ENCODE assay signal across 9 cellular contexts in the genomic region with DNA sequence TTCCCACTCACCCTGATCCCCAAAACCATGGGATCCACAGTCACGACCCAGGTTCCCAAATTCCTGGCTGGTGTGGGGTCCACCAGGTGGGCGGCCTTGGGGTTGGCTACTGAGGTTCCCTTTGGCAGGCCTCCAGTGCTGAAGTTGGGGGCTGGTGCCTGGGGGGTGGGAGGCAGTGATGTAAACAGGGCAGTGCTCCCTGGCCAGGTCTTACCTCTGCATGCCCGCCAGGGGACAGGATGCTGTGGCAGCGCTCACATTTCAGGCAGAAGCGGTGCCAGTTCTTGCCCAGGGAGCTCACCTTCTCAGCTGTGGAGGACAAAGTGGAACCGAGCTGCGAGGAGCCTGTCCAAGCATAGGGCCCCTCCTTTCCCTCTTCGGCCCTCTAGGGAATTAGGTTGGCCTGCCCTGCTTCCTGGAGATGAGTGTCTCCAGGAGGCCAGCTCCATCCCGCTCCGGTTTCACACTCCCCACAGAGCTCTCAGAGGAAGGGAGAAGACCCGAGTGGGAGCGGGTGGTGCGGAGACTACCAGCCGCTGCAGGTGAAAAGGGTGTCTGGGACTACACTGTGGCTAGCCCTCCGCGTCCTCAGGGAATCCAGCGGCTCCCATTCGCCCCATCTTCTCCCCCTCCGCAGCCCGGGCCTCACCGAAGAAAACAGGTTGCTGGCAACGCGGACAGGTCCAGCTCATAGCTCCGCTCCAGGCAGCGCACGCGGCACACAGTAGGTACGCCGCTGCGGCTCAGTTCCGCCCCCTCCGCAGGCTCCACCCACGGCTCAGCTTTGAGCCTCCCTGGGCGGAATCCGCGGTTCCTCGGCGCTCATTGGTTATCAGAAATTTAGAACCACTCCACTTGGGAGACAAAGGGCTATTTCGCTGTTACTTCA. TPM values are rescaled to one million over a fixed set of nuclear protein-coding genes. Genes with fewer than 3 reads are reported as not detected.
DNase-seq lines count a peak whose midpoint lies in the region; ATAC-seq, FAIRE-seq and TF ChIP-seq lines count a peak whose summit lies in the region.
"Had no signal": no experiment of that assay in that cellular context is flagged by ENCODE, and none has a peak within 500 bp of the region (broad histone marks: within the 10 kb centered on the region; RNA-seq: fewer than 3 reads in every experiment).

A gene with protein sequence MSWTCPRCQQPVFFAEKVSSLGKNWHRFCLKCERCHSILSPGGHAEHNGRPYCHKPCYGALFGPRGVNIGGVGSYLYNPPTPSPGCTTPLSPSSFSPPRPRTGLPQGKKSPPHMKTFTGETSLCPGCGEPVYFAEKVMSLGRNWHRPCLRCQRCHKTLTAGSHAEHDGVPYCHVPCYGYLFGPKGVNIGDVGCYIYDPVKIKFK (minus strand): TSS at position 726 of the 889 bp plus-strand sequence. CDS start 34 bp downstream, at position 692.

- 0% methylated on average over 1 to 5 of the region's 39 CpGs for whole genome bisulfite sequencing in gastroesophageal sphincter (ENCODE audit: low coverage in 1 of 2), 2 donors
- WGBS in trophoblast cell (ENCODE audit: extremely low coverage, insufficient coverage, insufficient read length) = no CpG with 5 or more reads among the region's 39 CpGs

- no peak within 1 kb of the TSS for H2BK12ac ChIP-seq in trophoblast cell (ENCODE audit: low read length)

- peak within 1 kb of the TSS; percentile 75 for H3K4me3 ChIP-seq in CD4-positive, CD25-positive, alpha-beta regulatory T cell (ENCODE audit: low read depth, low read length)
- H3K4me3 ChIP-seq in gastroesophageal sphincter = peak within 1 kb of the TSS; percentile 17 to 46
- no peak within 1 kb of the TSS for H3K4me3 ChIP-seq in trophoblast cell (ENCODE audit: low read depth, low read length)

- no peak within 1 kb of the TSS for H4K8ac ChIP-seq in trophoblast cell (ENCODE audit: low read depth, low read length)

- H2BK5ac ChIP-seq in trophoblast cell (ENCODE audit: low read depth, low read length, poor library complexity) = no peak within 1 kb of the TSS

- peak; percentile 70 to 76 for ATAC-seq in CD4-positive, CD25-positive, alpha-beta regulatory T cell (ENCODE audit: low read depth in 2 of 2)
- ATAC-seq in GM21381 (IDR thresholded peaks at IDR 0.05; ENCODE audit: unreplicated experiment) (peak; percentile 55), gastroesophageal sphincter (peak; percentile 70), GM19328 (IDR thresholded peaks at IDR 0.05; ENCODE audit: unreplicated experiment) (no peak)

- no peak within 1 kb of the TSS for H3K14ac ChIP-seq in trophoblast cell (ENCODE audit: low read length)

- H3K9me3 ChIP-seq in CD4-positive, CD25-positive, alpha-beta regulatory T cell (ENCODE audit: control insufficient read depth in 2 of 2, low read length in 2 of 2) = no peaks in the 10 kb centered on the region
- H3K9me3 ChIP-seq in gastroesophageal sphincter (no peaks in the 10 kb centered on the region), trophoblast cell (ENCODE audit: insufficient read depth, low read depth, low read length) (no peaks in the 10 kb centered on the region)

- H3K27me3 Mint-ChIP-seq in CD4-positive, CD25-positive, alpha-beta regulatory T cell = no peaks in the 10 kb centered on the region

- H3K4ac ChIP-seq in trophoblast cell (ENCODE audit: low read depth, low read length) = no peak within 1 kb of the TSS

- H3K23ac ChIP-seq in trophoblast cell (ENCODE audit: low read length) = no peak within 1 kb of the TSS

- TF ChIP-seq POLR2A in gastroesophageal sphincter (IDR thresholded peaks at IDR 0.05) = no peak

- H4K91ac ChIP-seq in trophoblast cell (ENCODE audit: low read depth, low read length) = no peak within 1 kb of the TSS

- no peak within 1 kb of the TSS for H3K18ac ChIP-seq in trophoblast cell (ENCODE audit: low read length)

- H3K79me2 ChIP-seq in trophoblast cell (ENCODE audit: control insufficient read depth, insufficient read depth, low read length, poor library complexity) = no peaks in the 10 kb centered on the region

- no peaks in the 10 kb centered on the region for H3K27me3 ChIP-seq in CD4-positive, CD25-positive, alpha-beta regulatory T cell (ENCODE audit: control insufficient read depth, insufficient read depth, low read length)
- peaks cover 35% of the 10 kb centered on the region for H3K27me3 ChIP-seq in gastroesophageal sphincter
- H3K27me3 ChIP-seq in trophoblast cell (ENCODE audit: insufficient read depth, low read length) = no peaks in the 10 kb centered on the region

- H3K36me3 Mint-ChIP-seq in CD4-positive, CD25-positive, alpha-beta regulatory T cell = peaks cover 2% of the 10 kb centered on the region

- H3K4me1 ChIP-seq in CD4-positive, CD25-positive, alpha-beta regulatory T cell (ENCODE audit: control insufficient read depth, insufficient read depth, low read length, poor library complexity, severe bottlenecking) = peaks cover 9% of the 10 kb centered on the region
- H3K4me1 ChIP-seq in gastroesophageal sphincter = peaks cover 0 to 17% (median 9%) of the 10 kb centered on the region in 3 donors
- peaks cover 0 to 4% of the 10 kb centered on the region in 2 experiments for H3K4me1 ChIP-seq in trophoblast cell (ENCODE audit: control insufficient read depth in 1 of 2, insufficient read depth in 2 of 2, low read length in 2 of 2)

- no peak within 1 kb of the TSS for H4K12ac ChIP-seq in trophoblast cell (ENCODE audit: low read depth, low read length)

- peak within 1 kb of the TSS; percentile 62 to 88 (median 76) for H3K4me3 Mint-ChIP-seq in CD4-positive, CD25-positive, alpha-beta regulatory T cell

- H3K4me1 Mint-ChIP-seq in CD4-positive, CD25-positive, alpha-beta regulatory T cell = peaks cover 0 to 19% (median 5%) of the 10 kb centered on the region in 4 donors

- no peak within 1 kb of the TSS for H3K9ac ChIP-seq in trophoblast cell (ENCODE audit: low read length)
- H3K9ac ChIP-seq: KMS-11 had no signal

- peak within 1 kb of the TSS in 2 of 3 donors; percentile 49 to 62 for H3K27ac Mint-ChIP-seq in CD4-positive, CD25-positive, alpha-beta regulatory T cell

- no peak within 1 kb of the TSS for H2BK120ac ChIP-seq in trophoblast cell (ENCODE audit: insufficient read depth, low read length, poor library complexity)

- H2AK5ac ChIP-seq in trophoblast cell (ENCODE audit: low read length) = no peak within 1 kb of the TSS

- no peaks in the 10 kb centered on the region for H3K36me3 ChIP-seq in CD4-positive, CD25-positive, alpha-beta regulatory T cell (ENCODE audit: control insufficient read depth, insufficient read depth, low read length)
- H3K36me3 ChIP-seq in gastroesophageal sphincter = no peaks in the 10 kb centered on the region
- H3K36me3 ChIP-seq in trophoblast cell (ENCODE audit: control insufficient read depth in 1 of 2, insufficient read depth in 2 of 2, low read length in 2 of 2) = no peaks in the 10 kb centered on the region

- DNase-seq in CD4-positive, CD25-positive, alpha-beta regulatory T cell = peak; percentile 29 to 73 (median 47)
- DNase-seq in NCI-H2171 treated with DMSO at 0.1 percent for 48 hours (lab: John Stamatoyannopoulos, UW) (peak; percentile 53), activated T-helper 1 cell treated with Interleukin-2 at 50 U/mL for 16 hours (ENCODE audit: low read depth) (peak; percentile 27), trophoblast cell (peak in 1 of 2 donors; percentile 14), HTR-8/SVneo (ENCODE audit: insufficient read length, low spot score) (no peak)

- no peak for TF ChIP-seq CTCF in gastroesophageal sphincter (IDR thresholded peaks at IDR 0.05)

- FAIRE-seq in HTR-8/SVneo (lab: Jason Lieb, UNC) = no peak

- H3K79me1 ChIP-seq in trophoblast cell (ENCODE audit: low read length) = no peaks in the 10 kb centered on the region

- no peak within 1 kb of the TSS for H2AFZ ChIP-seq in trophoblast cell (ENCODE audit: insufficient read depth, low read length, poor library complexity)

- peak within 1 kb of the TSS; percentile 62 for H3K4me2 ChIP-seq in trophoblast cell (ENCODE audit: low read length)
- H3K4me2 ChIP-seq: KMS-11 had no signal

- no peaks in the 10 kb centered on the region for H3K9me3 Mint-ChIP-seq in CD4-positive, CD25-positive, alpha-beta regulatory T cell

- no peak for TF ChIP-seq EP300 in gastroesophageal sphincter (IDR thresholded peaks at IDR 0.05)

- no peak within 1 kb of the TSS for H3K27ac ChIP-seq in CD4-positive, CD25-positive, alpha-beta regulatory T cell (ENCODE audit: insufficient read depth, low read length, poor library complexity, severe bottlenecking)
- H3K27ac ChIP-seq in gastroesophageal sphincter = no peak within 1 kb of the TSS
- H3K27ac ChIP-seq in trophoblast cell (ENCODE audit: low read depth, low read length) = no peak within 1 kb of the TSS
- H3K27ac ChIP-seq: KMS-11 had no signal

RNA-seq across cellular contexts. Expression of the gene that starts here (rescaled TPM):
- 3.8 TPM for total RNA-seq in CD4-positive, CD25-positive, alpha-beta regulatory T cell
- under 1 TPM in 1 of 4 donors, not detected in 3; 0.35 TPM for polyA plus RNA-seq in CD4-positive, CD25-positive, alpha-beta regulatory T cell
- not detected for total RNA-seq in gastroesophageal sphincter
- polyA plus RNA-seq in trophoblast cell (2013) = 0.19 and 0.82 TPM in 2 replicates

Comparison
In these comparisons a context has a peak if more than half of its experiments do, and no peak if none do; other contexts are left out.
1. Peak in ATAC-seq and H3K4me3 ChIP-seq in gastroesophageal sphincter; RNA of the gene not detected or under 1 TPM.